Comparison of ENCODE assay signal across 8 cellular contexts in the genomic region with DNA sequence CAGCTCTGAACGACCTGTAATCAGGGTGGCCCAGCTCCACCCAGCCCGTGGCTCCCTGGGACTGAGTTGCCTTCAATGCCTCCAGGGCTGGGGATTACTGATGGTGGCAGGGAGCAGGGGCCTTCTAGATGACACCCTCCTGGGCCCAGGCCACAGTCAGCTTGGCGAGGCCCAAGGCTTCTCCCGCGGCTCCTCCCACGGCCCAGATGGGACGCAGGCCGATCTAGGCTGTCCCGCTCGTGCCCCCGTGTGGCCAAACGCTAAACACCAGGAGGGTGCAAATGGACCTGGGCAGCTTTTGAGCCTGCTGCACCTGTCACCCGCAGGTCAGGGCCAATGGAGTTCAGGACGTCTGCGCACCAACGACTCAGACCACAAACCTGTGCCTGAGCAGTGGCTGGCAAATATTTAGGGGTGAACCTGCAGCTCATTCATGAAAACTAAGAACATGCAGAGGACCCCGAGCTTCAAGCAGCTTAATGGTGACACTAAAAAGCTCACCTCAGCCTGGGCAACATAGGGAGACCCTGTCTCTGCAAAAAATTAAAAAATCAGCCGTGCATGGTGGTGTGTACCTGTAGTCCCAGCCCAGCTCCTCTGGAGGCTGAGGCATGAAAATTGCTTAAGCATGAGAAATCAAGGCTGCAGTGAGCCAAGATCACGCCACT. TPM values are rescaled to one million over a fixed set of nuclear protein-coding genes. Genes with fewer than 3 reads are reported as not detected.
DNase-seq lines count a peak whose midpoint lies in the region; ATAC-seq lines count a peak whose summit lies in the region.

No MANE protein-coding gene starts in this region.

- no peaks in the 10 kb centered on the region for H3K36me3 Mint-ChIP-seq in effector memory CD8-positive, alpha-beta T cell (ENCODE audit: insufficient read depth)

- H4K91ac ChIP-seq in mesenchymal stem cell (ENCODE audit: low read length) = peak overlapping the region; percentile 88

- H3K9me3 Mint-ChIP-seq in effector memory CD8-positive, alpha-beta T cell = no peaks in the 10 kb centered on the region

- no peak overlapping the region for H3K14ac ChIP-seq in mesenchymal stem cell (ENCODE audit: low read length in 2 of 2)

- H3K27ac ChIP-seq in mesenchymal stem cell (ENCODE audit: low read length, poor library complexity, severe bottlenecking) = no peak overlapping the region

- no peak overlapping the region for H3K4me2 ChIP-seq in mesenchymal stem cell (ENCODE audit: low read length, poor library complexity, severe bottlenecking)

- H3K36me3 ChIP-seq in mesenchymal stem cell (ENCODE audit: control insufficient read depth in 1 of 2, insufficient read depth in 2 of 2, low read depth in 1 of 2, low read length in 2 of 2) = no peaks in the 10 kb centered on the region

- no peak overlapping the region for H2BK12ac ChIP-seq in mesenchymal stem cell (ENCODE audit: low read length in 2 of 2)

- H3K4me1 Mint-ChIP-seq in effector memory CD8-positive, alpha-beta T cell (ENCODE audit: low read depth in 2 of 2) = peaks cover 0 to 3% of the 10 kb centered on the region in 2 donors

- H3K27me3 ChIP-seq in mesenchymal stem cell (ENCODE audit: control insufficient read depth in 1 of 2, insufficient read depth in 1 of 2, low read length in 2 of 2) = no peaks in the 10 kb centered on the region

- peaks cover 13% of the 10 kb centered on the region for H3K4me1 ChIP-seq in mesenchymal stem cell (ENCODE audit: control insufficient read depth, insufficient read depth, low read depth, low read length)

- no peak overlapping the region for H2BK120ac ChIP-seq in mesenchymal stem cell (ENCODE audit: low read depth, low read length)

- peak; percentile 41 for DNase-seq in CMK (ENCODE audit: low read depth)
- peak; percentile 24 for DNase-seq in NCI-H82 treated with DMSO at 0.1 percent for 48 hours (lab: John Stamatoyannopoulos, UW; ENCODE audit: unreplicated experiment)
- peak; percentile 32 to 66 for DNase-seq in activated CD8-positive, alpha-beta memory T cell treated with anti-CD3 and anti-CD28 coated beads for 1 hour (ENCODE audit: extremely low read depth in 1 of 2, low read depth in 1 of 2)
- peak; percentile 59 to 66 (median 62) for DNase-seq in effector memory CD8-positive, alpha-beta T cell
- peak; percentile 78 for DNase-seq in mesenchymal stem cell
- DNase-seq in stimulated activated CD8-positive, alpha-beta memory T cell treated with anti-CD3 and anti-CD28 coated beads, Interleukin-15, amount 100 ng/mL, for 24 hours (ENCODE audit: low read depth) = peak; percentile 53

- peak overlapping the region; percentile 87 for H4K8ac ChIP-seq in mesenchymal stem cell (ENCODE audit: low read length)

- no peak overlapping the region for H2BK5ac ChIP-seq in mesenchymal stem cell (ENCODE audit: low read depth, low read length, poor library complexity, severe bottlenecking)

- H3K4me3 ChIP-seq in mesenchymal stem cell (ENCODE audit: insufficient read depth in 1 of 2, low read depth in 1 of 2, low read length in 2 of 2) = no peak overlapping the region

- H3K27me3 Mint-ChIP-seq in effector memory CD8-positive, alpha-beta T cell = peaks cover 6 to 27% of the 10 kb centered on the region in 2 donors

- H3K23ac ChIP-seq in mesenchymal stem cell (ENCODE audit: low read length in 2 of 2) = no peak overlapping the region

- H3K4ac ChIP-seq in mesenchymal stem cell (ENCODE audit: low read depth in 1 of 2, low read length in 2 of 2) = peak overlapping the region in 1 of 2 experiments; percentile 5

- H3K9me3 ChIP-seq in mesenchymal stem cell (ENCODE audit: control insufficient read depth, low read length) = no peaks in the 10 kb centered on the region

- peak; percentile 96 for ATAC-seq in GM19372 (IDR thresholded peaks at IDR 0.05; ENCODE audit: low read depth, unreplicated experiment)
- peak; percentile 91 for ATAC-seq in HG03439 (IDR thresholded peaks at IDR 0.05; ENCODE audit: unreplicated experiment)
- peak; percentile 96 for ATAC-seq in effector memory CD8-positive, alpha-beta T cell (replicated peaks)

- no peak overlapping the region for H3K4me3 Mint-ChIP-seq in effector memory CD8-positive, alpha-beta T cell

- peak overlapping the region; percentile 55 for H3K9ac ChIP-seq in mesenchymal stem cell (ENCODE audit: low read length)

- no peak overlapping the region for H2AK5ac ChIP-seq in mesenchymal stem cell (ENCODE audit: low read length, severe bottlenecking)

- H3K27ac Mint-ChIP-seq in effector memory CD8-positive, alpha-beta T cell = no peak overlapping the region

- peak overlapping the region; percentile 91 for H2AFZ ChIP-seq in mesenchymal stem cell (ENCODE audit: low read depth, low read length)

- no peaks in the 10 kb centered on the region for H3K79me1 ChIP-seq in mesenchymal stem cell (replicated peaks; ENCODE audit: low read length, poor library complexity, severe bottlenecking)

- no peak overlapping the region for H2BK15ac ChIP-seq in mesenchymal stem cell (ENCODE audit: low read depth, poor library complexity, severe bottlenecking)

- H3K18ac ChIP-seq in mesenchymal stem cell (ENCODE audit: low read depth in 1 of 2, low read length in 2 of 2) = peak overlapping the region; percentile 28 to 62

- 16% methylated on average over 19 of the region's 19 CpGs for WGBS in mesenchymal stem cell

RNA-seq across cellular contexts. Expression of a gene that starts 43.2 kb away (rescaled TPM):
- 5.1 TPM for polyA plus RNA-seq in mesenchymal stem cell (2013, experiment 1 of 2)
- polyA plus RNA-seq in mesenchymal stem cell (2013, experiment 2 of 2) = 5.1 TPM

Comparison
In these comparisons a context has a peak if more than half of its experiments do, and no peak if none do; other contexts are left out.
1. DNase-seq: peak in every context shown above with its lines; median percentile 78 in mesenchymal stem cell; 62 in effector memory CD8-positive, alpha-beta T cell; 53 in stimulated activated CD8-positive, alpha-beta memory T cell treated with anti-CD3 and anti-CD28 coated beads, Interleukin-15, amount 100 ng/mL, for 24 hours; 49 in activated CD8-positive, alpha-beta memory T cell treated with anti-CD3 and anti-CD28 coated beads for 1 hour; 41 in CMK; 24 in NCI-H82 treated with DMSO at 0.1 percent for 48 hours.